In genomic region chr4:3029464-3029863, GRCh38 we compare ENCODE assay signal across 35 cellular contexts. TPM values are rescaled to one million over a fixed set of nuclear protein-coding genes. Genes with fewer than 3 reads are reported as not detected.
"Had no signal": no experiment of that assay in that cellular context is flagged by ENCODE, and none has a peak within 500 bp of the region (broad histone marks: within the 10 kb centered on the region; RNA-seq: fewer than 3 reads in every experiment).

No MANE protein-coding gene starts in this region.

- H3K9ac ChIP-seq: parathyroid adenoma had no signal

- H3K4me1 ChIP-seq: heart right ventricle, lower lobe of right lung, parathyroid adenoma, right atrium auricular region, sigmoid colon, spleen, suprapubic skin, tibial artery, upper lobe of right lung had no signal

- H2AFZ ChIP-seq: hepatocyte, parathyroid adenoma had no signal

- H3K27ac Mint-ChIP-seq: progenitor cell of endocrine pancreas; stimulated activated naive CD8-positive, alpha-beta T cell treated with anti-CD3 and anti-CD28 coated beads, Interleukin-15, Interleukin-2, amounts not matched to agents 100 ng/mL and 50 ng/mL, for 24 hours had no signal

- ATAC-seq: heart right ventricle; left cardiac atrium; left lobe of liver; left ventricle myocardium superior; lower lobe of right lung; naive thymus-derived CD8-positive, alpha-beta T cell; stimulated activated effector memory CD8-positive, alpha-beta T cell treated with anti-CD3 and anti-CD28 coated beads, Interleukin-12 subunit alpha, Interleukin-12 subunit beta, amount 100 ng/mL, for 72 hours; upper lobe of right lung had no signal

- H3K4me2 ChIP-seq: hepatocyte had no signal

- H3K4me3 Mint-ChIP-seq: naive thymus-derived CD8-positive, alpha-beta T cell; stimulated activated effector memory CD8-positive, alpha-beta T cell treated with anti-CD3 and anti-CD28 coated beads, Interleukin-12 subunit alpha, Interleukin-12 subunit beta, amount 100 ng/mL, for 72 hours; stimulated activated naive CD8-positive, alpha-beta T cell treated with anti-CD3 and anti-CD28 coated beads, Interleukin-15, Interleukin-2, amounts not matched to agents 100 ng/mL and 50 ng/mL, for 24 hours had no signal

- H3K27ac ChIP-seq: heart right ventricle, hepatocyte, lower lobe of right lung, parathyroid adenoma, right atrium auricular region, sigmoid colon, spleen, suprapubic skin, thoracic aorta, tibial artery, upper lobe of right lung had no signal

- H3K36me3 Mint-ChIP-seq: naive thymus-derived CD8-positive, alpha-beta T cell; stimulated activated effector memory CD8-positive, alpha-beta T cell treated with anti-CD3 and anti-CD28 coated beads, Interleukin-12 subunit alpha, Interleukin-12 subunit beta, amount 100 ng/mL, for 72 hours had no signal

- H3K27me3 Mint-ChIP-seq: stimulated activated naive CD8-positive, alpha-beta T cell treated with anti-CD3 and anti-CD28 coated beads, Interleukin-15, Interleukin-2, amounts not matched to agents 100 ng/mL and 50 ng/mL, for 24 hours had no signal

- H3K36me3 ChIP-seq: lower lobe of right lung, right atrium auricular region, sigmoid colon, spleen, suprapubic skin, thoracic aorta, tibial artery, upper lobe of right lung had no signal

- H3K4me1 Mint-ChIP-seq: stimulated activated effector memory CD8-positive, alpha-beta T cell treated with anti-CD3 and anti-CD28 coated beads, Interleukin-12 subunit alpha, Interleukin-12 subunit beta, amount 100 ng/mL, for 72 hours had no signal

- H3K9me3 Mint-ChIP-seq: naive thymus-derived CD8-positive, alpha-beta T cell; stimulated activated effector memory CD8-positive, alpha-beta T cell treated with anti-CD3 and anti-CD28 coated beads, Interleukin-12 subunit alpha, Interleukin-12 subunit beta, amount 100 ng/mL, for 72 hours; stimulated activated naive CD8-positive, alpha-beta T cell treated with anti-CD3 and anti-CD28 coated beads, Interleukin-15, Interleukin-2, amounts not matched to agents 100 ng/mL and 50 ng/mL, for 24 hours had no signal

- H3K9me3 ChIP-seq: heart right ventricle, lower lobe of right lung, right atrium auricular region, sigmoid colon, spleen, suprapubic skin, thoracic aorta, tibial artery, upper lobe of right lung had no signal

- H3K4me3 ChIP-seq: heart right ventricle, hepatocyte, lower lobe of right lung, right atrium auricular region, sigmoid colon, spleen, suprapubic skin, thoracic aorta, tibial artery, upper lobe of right lung had no signal

- DNase-seq: heart right ventricle; kidney glomerular epithelial cell; left cardiac atrium; left ventricle myocardium superior; lower lobe of right lung; mammary epithelial cell; mesendoderm; midbrain; nucleus accumbens; sigmoid colon; small intestine; spleen; stimulated activated CD4-positive, alpha-beta T cell treated with anti-CD3 and anti-CD28 coated beads, Interleukin-4, amount 100 ng/mL, for 24 hours; stimulated activated naive CD4-positive, alpha-beta T cell; trophoblast cell; upper lobe of right lung had no signal

- H3K27me3 ChIP-seq: heart right ventricle, hepatocyte, right atrium auricular region, sigmoid colon, spleen, suprapubic skin, tibial artery, upper lobe of right lung had no signal

RNA-seq across cellular contexts. Expression of gene HTT-AS, which starts 44.9 kb away (rescaled TPM):
- total RNA-seq: glomerular endothelial cell; heart right ventricle; hepatocyte; left cardiac atrium; left lobe of liver; left ventricle myocardium superior; lower lobe of right lung; mammary epithelial cell; mucosa of gallbladder; naive thymus-derived CD8-positive, alpha-beta T cell; osteoblast; progenitor cell of endocrine pancreas; pulmonary artery endothelial cell; renal cortical epithelial cell; right atrium auricular region; sigmoid colon; spleen; subcutaneous adipose tissue; suprapubic skin; thoracic aorta; upper lobe of right lung had no signal
- polyA plus RNA-seq: heart right ventricle; hepatocyte; keratinocyte; mammary epithelial cell; naive thymus-derived CD8-positive, alpha-beta T cell; neural cell; sigmoid colon; small intestine; spleen had no signal
